ENCODE assay signal across 28 cellular contexts in the genomic region with DNA sequence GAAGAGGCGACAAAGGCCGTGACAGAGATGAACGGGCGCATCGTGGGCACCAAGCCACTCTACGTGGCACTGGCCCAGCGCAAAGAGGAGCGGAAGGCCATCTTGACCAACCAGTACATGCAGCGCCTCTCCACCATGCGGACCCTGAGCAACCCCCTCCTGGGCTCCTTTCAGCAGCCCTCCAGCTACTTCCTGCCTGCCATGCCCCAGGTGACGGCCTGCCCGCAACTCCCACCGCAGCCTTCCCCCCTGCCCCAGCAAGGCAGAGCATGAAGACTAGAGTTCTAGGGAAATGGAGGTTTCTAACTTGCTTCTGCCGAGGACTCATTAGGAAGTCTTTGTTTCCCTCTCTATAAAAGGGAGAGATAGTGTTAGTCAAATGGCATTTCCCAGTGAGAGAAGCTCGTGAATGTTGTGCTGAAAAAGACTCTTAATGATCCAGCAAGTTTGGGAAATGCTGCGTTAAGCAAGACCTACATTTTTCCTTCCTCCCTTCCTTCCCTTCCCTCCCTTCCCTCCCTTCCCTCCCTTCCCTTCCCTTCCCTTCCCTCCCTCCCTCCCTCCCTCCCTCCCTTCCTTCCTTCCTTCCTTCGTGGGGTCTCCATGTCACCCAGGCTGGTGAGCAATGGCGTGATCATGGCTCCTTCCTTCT.
"Had no signal": no experiment of that assay in that cellular context is flagged by ENCODE, and none has a peak within 500 bp of the region (broad histone marks: within the 10 kb centered on the region; RNA-seq: fewer than 3 reads in every experiment).

No MANE protein-coding gene starts in this region.

- ATAC-seq: activated CD4-positive, alpha-beta T cell treated with anti-CD3 and anti-CD28 coated beads for 36 hours; activated naive CD4-positive, alpha-beta T cell treated with anti-CD3 and anti-CD28 coated beads, Interleukin-2, amount 50 U/mL, for 72 hours; activated T-cell treated with anti-CD3 and anti-CD28 coated beads, Interleukin-2, amount 50 U/mL, for 72 hours; gastroesophageal sphincter had no signal

- H3K4me1 ChIP-seq: ascending aorta, breast epithelium, colonic mucosa, esophagus squamous epithelium, gastroesophageal sphincter had no signal

- H3K9me3 ChIP-seq: ascending aorta, breast epithelium, colonic mucosa, esophagus squamous epithelium, gastroesophageal sphincter had no signal

- H3K9me3 Mint-ChIP-seq: activated CD4-positive, alpha-beta memory T cell treated with anti-CD3 and anti-CD28 coated beads, Interleukin-2, amount 10 ng/mL, durations not matched to agents 7 days and 5 days; activated CD4-positive, alpha-beta T cell treated with anti-CD3 and anti-CD28 coated beads, Interleukin-2, amount 10 ng/mL, durations not matched to agents 24 days and 14 days; activated naive CD4-positive, alpha-beta T cell treated with anti-CD3 and anti-CD28 coated beads, Interleukin-2, amount 10 ng/mL, durations not matched to agents 7 days and 5 days; activated naive CD4-positive, alpha-beta T cell treated with anti-CD3 and anti-CD28 coated beads, Interleukin-2, amount 50 U/mL, for 72 hours; activated naive CD8-positive, alpha-beta T cell treated with anti-CD3 and anti-CD28 coated beads, Interleukin-2, amount 10 ng/mL, durations not matched to agents 7 days and 5 days; activated T-cell treated with anti-CD3 and anti-CD28 coated beads, Interleukin-2, amount 50 U/mL, for 24 hours; activated T-cell treated with anti-CD3 and anti-CD28 coated beads, Interleukin-2, amount 50 U/mL, for 72 hours; brain had no signal

- H3K27ac Mint-ChIP-seq: activated CD4-positive, alpha-beta memory T cell treated with anti-CD3 and anti-CD28 coated beads, Interleukin-2, amount 10 ng/mL, durations not matched to agents 7 days and 5 days; activated CD4-positive, alpha-beta T cell treated with anti-CD3 and anti-CD28 coated beads for 36 hours; activated CD4-positive, alpha-beta T cell treated with anti-CD3 and anti-CD28 coated beads, Interleukin-2, amount 10 ng/mL, durations not matched to agents 24 days and 14 days; activated naive CD4-positive, alpha-beta T cell treated with anti-CD3 and anti-CD28 coated beads, Interleukin-2, amount 10 ng/mL, durations not matched to agents 7 days and 5 days; activated naive CD4-positive, alpha-beta T cell treated with anti-CD3 and anti-CD28 coated beads, Interleukin-2, amount 50 U/mL, for 72 hours; activated naive CD8-positive, alpha-beta T cell treated with anti-CD3 and anti-CD28 coated beads, Interleukin-2, amount 10 ng/mL, durations not matched to agents 7 days and 5 days; activated T-cell treated with anti-CD3 and anti-CD28 coated beads, Interleukin-2, amount 50 U/mL, for 24 hours; activated T-cell treated with anti-CD3 and anti-CD28 coated beads, Interleukin-2, amount 50 U/mL, for 72 hours; brain had no signal

- H3K27ac ChIP-seq: ascending aorta, breast epithelium, cardiac muscle cell, colonic mucosa, epithelial cell of prostate, esophagus squamous epithelium, gastroesophageal sphincter, WERI-Rb-1 had no signal

- H3K4me3 Mint-ChIP-seq: activated CD4-positive, alpha-beta memory T cell treated with anti-CD3 and anti-CD28 coated beads, Interleukin-2, amount 10 ng/mL, durations not matched to agents 7 days and 5 days; activated CD4-positive, alpha-beta T cell treated with anti-CD3 and anti-CD28 coated beads for 36 hours; activated CD4-positive, alpha-beta T cell treated with anti-CD3 and anti-CD28 coated beads, Interleukin-2, amount 10 ng/mL, durations not matched to agents 24 days and 14 days; activated naive CD4-positive, alpha-beta T cell treated with anti-CD3 and anti-CD28 coated beads, Interleukin-2, amount 10 ng/mL, durations not matched to agents 7 days and 5 days; activated naive CD8-positive, alpha-beta T cell treated with anti-CD3 and anti-CD28 coated beads, Interleukin-2, amount 10 ng/mL, durations not matched to agents 7 days and 5 days; activated T-cell treated with anti-CD3 and anti-CD28 coated beads, Interleukin-2, amount 50 U/mL, for 24 hours; activated T-cell treated with anti-CD3 and anti-CD28 coated beads, Interleukin-2, amount 50 U/mL, for 72 hours; brain had no signal

- H3K36me3 ChIP-seq: breast epithelium, cardiac muscle cell, colonic mucosa had no signal

- H3K27me3 ChIP-seq: ascending aorta, breast epithelium, cardiac muscle cell, colonic mucosa, esophagus squamous epithelium, gastroesophageal sphincter had no signal

- H3K27me3 Mint-ChIP-seq: activated CD4-positive, alpha-beta memory T cell treated with anti-CD3 and anti-CD28 coated beads, Interleukin-2, amount 10 ng/mL, durations not matched to agents 7 days and 5 days; activated CD4-positive, alpha-beta T cell treated with anti-CD3 and anti-CD28 coated beads for 36 hours; activated CD4-positive, alpha-beta T cell treated with anti-CD3 and anti-CD28 coated beads, Interleukin-2, amount 10 ng/mL, durations not matched to agents 24 days and 14 days; activated naive CD4-positive, alpha-beta T cell treated with anti-CD3 and anti-CD28 coated beads, Interleukin-2, amount 10 ng/mL, durations not matched to agents 7 days and 5 days; activated naive CD8-positive, alpha-beta T cell treated with anti-CD3 and anti-CD28 coated beads, Interleukin-2, amount 10 ng/mL, durations not matched to agents 7 days and 5 days; activated T-cell treated with anti-CD3 and anti-CD28 coated beads, Interleukin-2, amount 50 U/mL, for 24 hours had no signal

- DNase-seq: activated CD4-positive, alpha-beta memory T cell treated with anti-CD3 and anti-CD28 coated beads, Interleukin-2, amount 10 ng/mL, durations not matched to agents 7 days and 5 days; activated CD4-positive, alpha-beta T cell treated with anti-CD3 and anti-CD28 coated beads for 36 hours; activated CD4-positive, alpha-beta T cell treated with anti-CD3 and anti-CD28 coated beads, Interleukin-2, amount 10 ng/mL, durations not matched to agents 24 days and 14 days; activated CD4-positive, CD25-positive, alpha-beta regulatory T cell; activated CD4-positive, CD25-positive, alpha-beta regulatory T cell treated with anti-CD3 and anti-CD28 coated beads, Interleukin-2, amount 50 U/mL, for 72 hours; activated CD8-positive, alpha-beta memory T cell treated with anti-CD3 and anti-CD28 coated beads, Interleukin-2, amount 50 U/mL, for 48 hours; activated gamma-delta T cell; activated naive CD4-positive, alpha-beta T cell; activated naive CD4-positive, alpha-beta T cell treated with anti-CD3 and anti-CD28 coated beads, Interleukin-2, amount 10 ng/mL, durations not matched to agents 7 days and 5 days; activated naive CD8-positive, alpha-beta T cell treated with anti-CD3 and anti-CD28 coated beads, Interleukin-2, amount 10 ng/mL, durations not matched to agents 7 days and 5 days; activated T-cell treated with anti-CD3 and anti-CD28 coated beads for 4 hours; activated T-cell treated with anti-CD3 and anti-CD28 coated beads, Interleukin-2, amount 50 U/mL, for 24 hours; activated T-cell treated with anti-CD3 and anti-CD28 coated beads, Interleukin-2, amount 50 U/mL, for 72 hours; central memory CD4-positive, alpha-beta T cell; cerebellar nuclear complex; colonic mucosa; effector CD8-positive, alpha-beta T cell; esophagus squamous epithelium; foreskin melanocyte; T-helper 9 cell; WERI-Rb-1 had no signal

- H3K4me1 Mint-ChIP-seq: activated CD4-positive, alpha-beta memory T cell treated with anti-CD3 and anti-CD28 coated beads, Interleukin-2, amount 10 ng/mL, durations not matched to agents 7 days and 5 days; activated CD4-positive, alpha-beta T cell treated with anti-CD3 and anti-CD28 coated beads for 36 hours; activated CD4-positive, alpha-beta T cell treated with anti-CD3 and anti-CD28 coated beads, Interleukin-2, amount 10 ng/mL, durations not matched to agents 24 days and 14 days; activated naive CD4-positive, alpha-beta T cell treated with anti-CD3 and anti-CD28 coated beads, Interleukin-2, amount 10 ng/mL, durations not matched to agents 7 days and 5 days; activated naive CD8-positive, alpha-beta T cell treated with anti-CD3 and anti-CD28 coated beads, Interleukin-2, amount 10 ng/mL, durations not matched to agents 7 days and 5 days; brain had no signal

- H3K4me3 ChIP-seq: ascending aorta, breast epithelium, cardiac muscle cell, colonic mucosa, esophagus squamous epithelium, gastroesophageal sphincter had no signal
